Comparison of ENCODE assay signal across 8 cellular contexts in the genomic region with DNA sequence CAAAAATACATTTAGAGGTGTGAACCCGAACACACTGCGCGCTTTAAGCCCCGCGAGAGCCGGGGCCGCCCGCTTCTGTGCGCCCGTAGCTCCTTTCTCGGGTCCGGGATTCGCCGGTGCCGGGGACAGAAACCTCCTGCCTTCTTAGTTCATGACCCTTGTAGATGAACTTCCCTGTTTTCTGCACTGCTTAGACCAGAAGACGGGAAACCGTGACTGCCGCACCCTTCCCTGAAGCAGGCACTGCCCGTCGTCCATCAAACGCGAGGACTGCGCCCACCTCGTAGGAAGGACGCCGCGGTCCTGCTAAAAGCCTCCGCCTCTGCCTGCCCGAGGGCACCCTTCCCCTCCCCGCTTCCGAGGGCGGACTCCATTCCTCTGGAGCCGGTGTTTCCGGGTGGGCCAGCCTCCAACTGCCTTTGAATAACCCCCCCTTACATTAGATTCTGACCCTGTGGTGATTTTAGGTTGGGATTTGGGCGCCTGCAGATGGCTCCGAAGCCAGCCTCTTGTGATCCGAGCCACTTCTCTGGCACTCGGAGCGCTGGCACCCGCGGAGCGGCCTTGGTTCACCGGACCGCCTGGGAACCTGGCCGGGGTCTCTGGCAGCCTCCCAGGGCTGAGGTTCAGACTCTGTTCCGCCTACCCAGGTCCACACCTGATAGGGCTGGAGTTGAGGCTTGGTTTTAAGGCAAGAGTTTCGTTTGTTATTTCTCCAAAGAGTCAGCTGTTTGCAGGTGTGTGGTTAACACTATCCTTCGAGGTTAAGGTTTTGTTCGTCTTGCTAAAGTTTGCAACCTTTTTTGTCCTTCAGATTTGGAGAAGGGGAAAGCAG. TPM values are rescaled to one million over a fixed set of nuclear protein-coding genes. Genes with fewer than 3 reads are reported as not detected.
DNase-seq lines count a peak whose midpoint lies in the region; ATAC-seq and TF ChIP-seq lines count a peak whose summit lies in the region.

No MANE protein-coding gene starts in this region.

- peak; percentile 37 for DNase-seq in activated naive CD4-positive, alpha-beta T cell treated with Interleukin-2 at 50 U/mL for 16 hours
- DNase-seq in activated naive CD4-positive, alpha-beta T cell (lab: John Stamatoyannopoulos, UW): no peak
- DNase-seq in NCI-H69 (lab: John Stamatoyannopoulos, UW) (peak; percentile 75), adrenal gland (peak; percentile 49 to 80 (median 67)), right cardiac atrium (peak; percentile 84 to 93 (median 92)), renal cortical epithelial cell (ENCODE audit: low read depth) (peak; percentile 22), SHP77 treated with DMSO at 0.1 percent for 48 hours (lab: John Stamatoyannopoulos, UW) (no peak)

- no peaks in the 10 kb centered on the region for H3K9me3 ChIP-seq in adrenal gland (replicated peaks in 1 of 3)
- H3K9me3 ChIP-seq in right cardiac atrium (ENCODE audit: control insufficient read depth, low read length): no peaks in the 10 kb centered on the region

- TF ChIP-seq POLR2A in adrenal gland (IDR thresholded peaks at IDR 0.05): peak in 1 of 2 donors; percentile 9

- H3K27ac ChIP-seq in adrenal gland (peak overlapping the region; percentile 54 to 91 (median 81)), right cardiac atrium (ENCODE audit: low read length) (peak overlapping the region; percentile 78)

- no peak for TF ChIP-seq CTCF in adrenal gland (IDR thresholded peaks at IDR 0.05)

- H3K36me3 ChIP-seq in adrenal gland (replicated peaks in 1 of 2): no peaks in the 10 kb centered on the region

- peak overlapping the region in 2 of 4 donors; percentile 75 to 99 for H3K4me3 ChIP-seq in adrenal gland
- H3K4me3 ChIP-seq in right cardiac atrium (ENCODE audit: low read length): peak overlapping the region; percentile 44

- H3K4me1 ChIP-seq in adrenal gland (replicated peaks in 1 of 2) (peaks cover 35 to 56% of the 10 kb centered on the region in 2 donors), right cardiac atrium (ENCODE audit: control insufficient read depth, insufficient read depth, low read length) (peaks cover 4% of the 10 kb centered on the region)

- 10 to 41% (median 30%) methylated on average over 21 to 49 of the region's 49 CpGs for WGBS in adrenal gland, 4 donors
- WGBS in right cardiac atrium: 10% methylated on average over 49 of the region's 49 CpGs

- H3K27me3 ChIP-seq in adrenal gland: no peaks in the 10 kb centered on the region
- no peaks in the 10 kb centered on the region for H3K27me3 ChIP-seq in right cardiac atrium (ENCODE audit: control insufficient read depth, insufficient read depth)

- intact Hi-C loops in adrenal gland (cut with DNase I) (loop anchor here in 1 of 2 donors (5.0 kb wide), 1 partner anchor 57 kb away; the partner anchor contains the start of gene SUMO3), right cardiac atrium (cut with DNase I) (loop anchor here (5.0 to 10.0 kb wide), 3 partner anchors 57 to 72 kb away; partner anchors contain the start of genes SUMO3 (in 2 of the 4) and UBE2G2 (in 2 of the 4))

- ATAC-seq in right cardiac atrium (peak; percentile 54 to 63), HG03565 (IDR thresholded peaks at IDR 0.05; ENCODE audit: unreplicated experiment) (no peak)

RNA-seq across cellular contexts. Expression of gene PTTG1IP, which starts 1.2 kb away (rescaled TPM):
- total RNA-seq in adrenal gland: 100 to 1,000 TPM; 114 to 467 (median 251) TPM
- polyA plus RNA-seq in adrenal gland: 100 to 1,000 TPM; 110 to 138 (median 118) TPM
- 100 to 1,000 TPM; 192 to 206 (median 197) TPM for total RNA-seq in right cardiac atrium
- polyA plus RNA-seq in right cardiac atrium: 172 TPM
- 617 and 707 TPM in 2 replicates for total RNA-seq in renal cortical epithelial cell

RNA-seq across cellular contexts. Expression of gene ITGB2, which starts 46.0 kb away (rescaled TPM):
- 100 to 1,000 TPM in 4 of 8 donors, 10 to 100 TPM in 4; 68.2 to 212 (median 120) TPM for total RNA-seq in adrenal gland
- 100 to 1,000 TPM in 2 of 3 donors, 10 to 100 TPM in 1; 10.9 to 249 (median 101) TPM for polyA plus RNA-seq in adrenal gland
- 10 to 100 TPM; 19.1 to 46.5 (median 33.7) TPM for total RNA-seq in right cardiac atrium
- polyA plus RNA-seq in right cardiac atrium: 11.9 TPM
- total RNA-seq in renal cortical epithelial cell: 6.1 and 8.8 TPM in 2 replicates

RNA-seq across cellular contexts. Expression of gene SUMO3, which starts 56.9 kb away (rescaled TPM):
- total RNA-seq in adrenal gland (10 to 100 TPM; 64.4 to 92.3 (median 80.2) TPM), right cardiac atrium (10 to 100 TPM; 74.4 to 87.8 (median 84.1) TPM), renal cortical epithelial cell (72.8 and 74.5 TPM in 2 replicates)
- polyA plus RNA-seq in adrenal gland (10 to 100 TPM; 21.1 to 70.6 (median 36.4) TPM), right cardiac atrium (53.3 TPM)

Comparison
In these comparisons a context has a peak if more than half of its experiments do, and no peak if none do; other contexts are left out.
1. DNase-seq: peak in activated naive CD4-positive, alpha-beta T cell treated with Interleukin-2 at 50 U/mL for 16 hours (single experiment), NCI-H69 (single experiment), adrenal gland (7 of 7), right cardiac atrium (3 of 3) and renal cortical epithelial cell (single experiment); none in activated naive CD4-positive, alpha-beta T cell (0 of 4) and SHP77 treated with DMSO at 0.1 percent for 48 hours (single experiment).